In genomic region chr18:11802160-11802559, GRCh38 we compare ENCODE assay signal across 24 cellular contexts.
"Had no signal": no experiment of that assay in that cellular context is flagged by ENCODE, and none has a peak within 500 bp of the region (broad histone marks: within the 10 kb centered on the region; RNA-seq: fewer than 3 reads in every experiment).

No MANE protein-coding gene starts in this region.

- H3K9me3 ChIP-seq: MG63, SJSA1 had no signal

- H3K27ac ChIP-seq: HL-60, SJSA1, SK-N-MC had no signal

- H3K36me3 ChIP-seq: MG63, SJSA1 had no signal

- DNase-seq: Karpas-422, KG1, MG63, NCI-H1048, NCI-H1105, NCI-H1417, NCI-H1436 treated with DMSO at 0.1 percent for 48 hours, NCI-H1694, NCI-H187 treated with DMSO at 0.1 percent for 48 hours, NCI-H2029 treated with DMSO at 0.1 percent for 48 hours, NCI-H2171 treated with DMSO at 0.1 percent for 48 hours, NCI-H345, NCI-H446 treated with DMSO at 0.1 percent for 48 hours, NCI-H510A treated with DMSO at 0.1 percent for 48 hours, NCI-H526 treated with DMSO at 0.1 percent for 48 hours, NCI-H774, Right ventricle myocardium superior, RPMI8226, SIG-M5, SW 1271, T-cell had no signal

- H3K27me3 ChIP-seq: MG63, SJSA1 had no signal

- H3K4me3 ChIP-seq: MG63, SJSA1, SK-N-MC had no signal
